1 cellular context compared by ENCODE assay signal in genomic region chr17:56184650-56185049, GRCh38.
TF ChIP-seq lines count a peak whose summit lies in the region.

No MANE protein-coding gene starts in this region.

TF ChIP-seq in GM12878, 131 proteins besides CTCF, POLR2A, EP300 and RAD21 (continued from another document):
- TF ChIP-seq, protein P1, sequence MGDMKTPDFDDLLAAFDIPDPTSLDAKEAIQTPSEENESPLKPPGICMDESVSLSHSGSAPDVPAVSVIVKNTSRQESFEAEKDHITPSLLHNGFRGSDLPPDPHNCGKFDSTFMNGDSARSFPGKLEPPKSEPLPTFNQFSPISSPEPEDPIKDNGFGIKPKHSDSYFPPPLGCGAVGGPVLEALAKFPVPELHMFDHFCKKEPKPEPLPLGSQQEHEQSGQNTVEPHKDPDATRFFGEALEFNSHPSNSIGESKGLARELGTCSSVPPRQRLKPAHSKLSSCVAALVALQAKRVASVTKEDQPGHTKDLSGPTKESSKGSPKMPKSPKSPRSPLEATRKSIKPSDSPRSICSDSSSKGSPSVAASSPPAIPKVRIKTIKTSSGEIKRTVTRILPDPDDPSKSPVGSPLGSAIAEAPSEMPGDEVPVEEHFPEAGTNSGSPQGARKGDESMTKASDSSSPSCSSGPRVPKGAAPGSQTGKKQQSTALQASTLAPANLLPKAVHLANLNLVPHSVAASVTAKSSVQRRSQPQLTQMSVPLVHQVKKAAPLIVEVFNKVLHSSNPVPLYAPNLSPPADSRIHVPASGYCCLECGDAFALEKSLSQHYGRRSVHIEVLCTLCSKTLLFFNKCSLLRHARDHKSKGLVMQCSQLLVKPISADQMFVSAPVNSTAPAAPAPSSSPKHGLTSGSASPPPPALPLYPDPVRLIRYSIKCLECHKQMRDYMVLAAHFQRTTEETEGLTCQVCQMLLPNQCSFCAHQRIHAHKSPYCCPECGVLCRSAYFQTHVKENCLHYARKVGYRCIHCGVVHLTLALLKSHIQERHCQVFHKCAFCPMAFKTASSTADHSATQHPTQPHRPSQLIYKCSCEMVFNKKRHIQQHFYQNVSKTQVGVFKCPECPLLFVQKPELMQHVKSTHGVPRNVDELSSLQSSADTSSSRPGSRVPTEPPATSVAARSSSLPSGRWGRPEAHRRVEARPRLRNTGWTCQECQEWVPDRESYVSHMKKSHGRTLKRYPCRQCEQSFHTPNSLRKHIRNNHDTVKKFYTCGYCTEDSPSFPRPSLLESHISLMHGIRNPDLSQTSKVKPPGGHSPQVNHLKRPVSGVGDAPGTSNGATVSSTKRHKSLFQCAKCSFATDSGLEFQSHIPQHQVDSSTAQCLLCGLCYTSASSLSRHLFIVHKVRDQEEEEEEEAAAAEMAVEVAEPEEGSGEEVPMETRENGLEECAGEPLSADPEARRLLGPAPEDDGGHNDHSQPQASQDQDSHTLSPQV (IDR thresholded peaks at IDR 0.05): no peak
- no peak for TF ChIP-seq IRF3 (IDR thresholded peaks at IDR 0.05)
- TF ChIP-seq IRF5 (IDR thresholded peaks at IDR 0.05; ENCODE audit: borderline replicate concordance): no peak
- TF ChIP-seq, protein P2, sequence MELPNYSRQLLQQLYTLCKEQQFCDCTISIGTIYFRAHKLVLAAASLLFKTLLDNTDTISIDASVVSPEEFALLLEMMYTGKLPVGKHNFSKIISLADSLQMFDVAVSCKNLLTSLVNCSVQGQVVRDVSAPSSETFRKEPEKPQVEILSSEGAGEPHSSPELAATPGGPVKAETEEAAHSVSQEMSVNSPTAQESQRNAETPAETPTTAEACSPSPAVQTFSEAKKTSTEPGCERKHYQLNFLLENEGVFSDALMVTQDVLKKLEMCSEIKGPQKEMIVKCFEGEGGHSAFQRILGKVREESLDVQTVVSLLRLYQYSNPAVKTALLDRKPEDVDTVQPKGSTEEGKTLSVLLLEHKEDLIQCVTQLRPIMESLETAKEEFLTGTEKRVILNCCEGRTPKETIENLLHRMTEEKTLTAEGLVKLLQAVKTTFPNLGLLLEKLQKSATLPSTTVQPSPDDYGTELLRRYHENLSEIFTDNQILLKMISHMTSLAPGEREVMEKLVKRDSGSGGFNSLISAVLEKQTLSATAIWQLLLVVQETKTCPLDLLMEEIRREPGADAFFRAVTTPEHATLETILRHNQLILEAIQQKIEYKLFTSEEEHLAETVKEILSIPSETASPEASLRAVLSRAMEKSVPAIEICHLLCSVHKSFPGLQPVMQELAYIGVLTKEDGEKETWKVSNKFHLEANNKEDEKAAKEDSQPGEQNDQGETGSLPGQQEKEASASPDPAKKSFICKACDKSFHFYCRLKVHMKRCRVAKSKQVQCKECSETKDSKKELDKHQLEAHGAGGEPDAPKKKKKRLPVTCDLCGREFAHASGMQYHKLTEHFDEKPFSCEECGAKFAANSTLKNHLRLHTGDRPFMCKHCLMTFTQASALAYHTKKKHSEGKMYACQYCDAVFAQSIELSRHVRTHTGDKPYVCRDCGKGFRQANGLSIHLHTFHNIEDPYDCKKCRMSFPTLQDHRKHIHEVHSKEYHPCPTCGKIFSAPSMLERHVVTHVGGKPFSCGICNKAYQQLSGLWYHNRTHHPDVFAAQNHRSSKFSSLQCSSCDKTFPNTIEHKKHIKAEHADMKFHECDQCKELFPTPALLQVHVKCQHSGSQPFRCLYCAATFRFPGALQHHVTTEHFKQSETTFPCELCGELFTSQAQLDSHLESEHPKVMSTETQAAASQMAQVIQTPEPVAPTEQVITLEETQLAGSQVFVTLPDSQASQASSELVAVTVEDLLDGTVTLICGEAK (IDR thresholded peaks at IDR 0.05; ENCODE audit: borderline replicate concordance): no peak
- no peak for TF ChIP-seq KAT2A (conservative IDR thresholded peaks at IDR 0.05; ENCODE audit: control insufficient read depth, low read depth, low read length)
